ENCODE assay signal across 19 cellular contexts in the genomic region with DNA sequence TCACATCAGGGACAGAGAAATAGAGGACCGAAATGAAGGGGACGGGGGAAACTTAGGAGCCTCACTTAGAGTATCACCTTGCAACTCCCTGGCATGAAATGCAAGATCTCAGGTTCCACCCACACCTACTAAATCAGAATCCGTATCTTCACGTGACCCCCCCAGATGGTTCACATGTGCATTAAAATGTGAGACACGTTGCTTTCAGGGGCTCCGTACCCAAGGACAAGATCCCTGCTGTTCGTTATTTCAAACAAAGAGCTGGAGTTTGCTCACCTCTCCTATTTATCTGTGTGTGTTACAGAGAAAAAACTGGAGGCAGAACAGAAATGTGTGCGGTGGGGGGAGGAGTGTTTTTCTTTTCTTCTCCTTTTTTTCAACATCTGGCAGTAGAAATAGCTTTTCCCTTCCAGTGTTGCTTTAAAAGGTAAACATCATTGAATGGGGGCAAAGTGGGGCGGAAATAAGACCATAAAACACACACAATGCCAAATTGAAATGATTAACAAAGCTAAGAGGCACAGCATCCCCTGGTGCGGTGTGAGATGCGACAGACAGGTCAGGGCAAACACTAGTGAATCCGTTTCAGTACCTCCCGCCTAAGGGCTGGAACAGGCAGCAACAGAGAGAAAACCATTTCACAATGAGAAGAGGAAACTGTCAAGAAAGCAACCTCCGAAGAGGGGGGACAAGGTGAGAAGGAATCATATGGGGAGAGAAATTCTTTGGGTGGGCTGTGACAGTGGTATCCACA.
A peak's percentile ranks its signal among the peaks of the same experiment; 100 is the strongest.
DNase-seq lines count a peak whose midpoint lies in the region; ATAC-seq and TF ChIP-seq lines count a peak whose summit lies in the region.
"Had no signal": no experiment of that assay in that cellular context is flagged by ENCODE, and none has a peak within 500 bp of the region (broad histone marks: within the 10 kb centered on the region; RNA-seq: fewer than 3 reads in every experiment).

No MANE protein-coding gene starts in this region.

- H3K9me3 ChIP-seq in prostate gland, result no peaks in the 10 kb centered on the region
- H3K9me3 ChIP-seq: tibial artery had no signal

- no peaks in the 10 kb centered on the region for H3K27me3 ChIP-seq in prostate gland (replicated peaks; ENCODE audit: insufficient read depth)
- H3K27me3 ChIP-seq: BLaER1 had no signal

- TF ChIP-seq CTCF in prostate gland (IDR thresholded peaks at IDR 0.05), result no peak

- TF ChIP-seq POLR2A in prostate gland (IDR thresholded peaks at IDR 0.05), result no peak

- DNase-seq in DMS 273 (lab: John Stamatoyannopoulos, UW; ENCODE audit: unreplicated experiment), result peak; percentile 35
- DNase-seq in DMS 273 treated with DMSO at 0.1 percent for 48 hours (lab: John Stamatoyannopoulos, UW), result no peak
- peak; percentile 31 to 45 for DNase-seq in NCI-H1930 (lab: John Stamatoyannopoulos, UW)
- DNase-seq in astrocyte of the hippocampus (ENCODE audit: low read depth, low spot score), result peak; percentile 28
- DNase-seq in prostate gland (ENCODE audit: low spot score), result peak; percentile 22
- no peak for DNase-seq in hepatic stellate cell (ENCODE audit: low spot score)
- DNase-seq: activated CD4-positive, CD25-positive, alpha-beta regulatory T cell; activated gamma-delta T cell; amniotic stem cell; foreskin fibroblast; left ventricle myocardium superior; T-helper 17 cell; tibial artery had no signal

- H3K4me1 ChIP-seq in prostate gland (replicated peaks), result no peaks in the 10 kb centered on the region
- H3K4me1 ChIP-seq: BLaER1 had no signal

- no peak overlapping the region for H3K4me3 ChIP-seq in prostate gland
- H3K4me3 ChIP-seq: BLaER1, smooth muscle cell, tibial artery had no signal

- no peaks in the 10 kb centered on the region for H3K36me3 ChIP-seq in prostate gland
- H3K36me3 ChIP-seq: BLaER1, tibial artery had no signal

- no peak overlapping the region for H3K27ac ChIP-seq in prostate gland
- H3K27ac ChIP-seq: 22Rv1, BLaER1, tibial artery had no signal

- 14% methylated on average over 14 of the region's 14 CpGs for WGBS in prostate gland

- intact Hi-C loops in prostate gland (cut with DNase I), result no loop called here

- no peak for ATAC-seq in HG02884 (IDR thresholded peaks at IDR 0.05; ENCODE audit: unreplicated experiment)
- no peak for ATAC-seq in HG02840 (IDR thresholded peaks at IDR 0.05; ENCODE audit: low FRiP score, unreplicated experiment)
- ATAC-seq: left ventricle myocardium superior; stimulated activated memory B cell treated with anti-CD40 and anti-IgM and Interleukin-4, amounts not matched to agents 10 μg/mL and 1 μg/mL and 100 μg/mL, for 72 hours; T-helper 17 cell had no signal

Comparison
In these comparisons a context has a peak if more than half of its experiments do, and no peak if none do; other contexts are left out.
1. DNase-seq: peak in DMS 273 (single experiment), NCI-H1930 (2 of 2), astrocyte of the hippocampus (single experiment) and prostate gland (single experiment); none in DMS 273 treated with DMSO at 0.1 percent for 48 hours (single experiment) and hepatic stellate cell (single experiment).